ENCODE assay signal across 1 cellular context in the genomic region with DNA sequence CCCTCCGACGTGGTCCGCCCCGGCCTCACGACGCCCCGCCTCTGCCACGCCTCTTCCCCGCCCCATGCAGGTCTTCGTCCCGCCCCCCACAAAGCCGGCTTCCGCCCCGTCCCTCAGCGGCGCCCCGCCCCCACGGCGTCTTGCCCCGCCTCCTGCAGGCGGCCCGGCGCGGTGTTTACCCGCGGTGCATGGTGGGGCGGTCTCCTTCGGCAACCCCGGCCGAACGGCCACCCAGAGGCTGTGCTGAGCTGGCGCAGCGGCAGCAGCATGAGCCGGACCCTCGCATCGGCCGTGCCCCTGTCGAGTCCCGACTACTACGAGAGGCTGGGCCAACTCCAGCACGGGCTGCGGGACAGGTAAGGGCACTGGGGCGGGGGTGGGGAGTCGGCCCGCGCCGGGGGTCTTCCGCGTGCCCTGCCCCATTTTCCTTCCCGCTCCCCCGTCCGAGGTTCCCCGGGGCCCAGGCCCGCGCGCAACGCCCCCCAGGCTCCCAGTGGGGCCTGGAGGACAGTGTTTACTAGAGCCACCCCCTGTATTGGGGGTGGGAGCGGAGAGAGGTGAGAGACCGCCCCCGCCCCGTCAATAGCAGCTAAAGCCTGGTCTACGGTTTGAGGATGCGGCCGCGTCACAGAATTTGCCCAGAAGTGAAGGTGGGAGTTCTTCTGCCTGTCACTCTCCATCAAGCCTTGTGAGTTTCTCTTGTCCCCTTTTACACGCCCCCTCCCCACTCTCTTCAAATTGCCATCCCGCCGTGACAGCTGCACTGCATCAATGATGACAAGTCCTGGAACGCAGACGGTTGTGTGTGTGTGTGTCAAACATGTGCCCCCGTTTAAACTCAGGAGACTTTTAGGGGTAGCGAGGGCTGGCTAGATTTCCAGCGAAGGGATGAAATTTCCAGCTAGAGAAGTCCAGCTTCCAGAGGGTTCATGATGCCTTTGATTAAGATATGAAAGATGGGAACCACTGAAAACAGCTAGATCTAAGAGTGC.
A peak's percentile ranks its signal among the peaks of the same experiment; 100 is the strongest.
TF ChIP-seq lines count a peak whose summit lies in the region.

A gene with protein sequence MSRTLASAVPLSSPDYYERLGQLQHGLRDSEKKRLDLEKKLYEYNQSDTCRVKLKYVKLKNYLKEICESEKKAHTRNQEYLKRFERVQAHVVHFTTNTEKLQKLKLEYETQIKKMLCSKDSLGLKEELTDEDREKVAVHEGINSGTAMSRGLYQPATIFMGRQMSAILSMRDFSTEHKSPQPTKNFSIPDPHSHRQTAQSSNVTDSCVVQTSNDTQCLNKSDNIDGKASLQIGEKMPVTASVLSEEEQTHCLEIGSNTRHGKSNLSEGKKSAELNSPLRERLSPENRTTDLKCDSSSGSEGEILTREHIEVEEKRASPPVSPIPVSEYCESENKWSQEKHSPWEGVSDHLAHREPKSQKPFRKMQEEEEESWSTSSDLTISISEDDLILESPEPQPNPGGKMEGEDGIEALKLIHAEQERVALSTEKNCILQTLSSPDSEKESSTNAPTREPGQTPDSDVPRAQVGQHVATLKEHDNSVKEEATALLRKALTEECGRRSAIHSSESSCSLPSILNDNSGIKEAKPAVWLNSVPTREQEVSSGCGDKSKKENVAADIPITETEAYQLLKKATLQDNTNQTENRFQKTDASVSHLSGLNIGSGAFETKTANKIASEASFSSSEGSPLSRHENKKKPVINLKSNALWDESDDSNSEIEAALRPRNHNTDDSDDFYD (plus strand): TSS at position 234 of the 992 bp plus-strand sequence. CDS start 34 bp downstream, at position 268.

TF ChIP-seq in HepG2, 621 proteins besides CTCF, POLR2A, EP300 and RAD21 (continued from another document and continues in another):
- TF ChIP-seq, protein P1, sequence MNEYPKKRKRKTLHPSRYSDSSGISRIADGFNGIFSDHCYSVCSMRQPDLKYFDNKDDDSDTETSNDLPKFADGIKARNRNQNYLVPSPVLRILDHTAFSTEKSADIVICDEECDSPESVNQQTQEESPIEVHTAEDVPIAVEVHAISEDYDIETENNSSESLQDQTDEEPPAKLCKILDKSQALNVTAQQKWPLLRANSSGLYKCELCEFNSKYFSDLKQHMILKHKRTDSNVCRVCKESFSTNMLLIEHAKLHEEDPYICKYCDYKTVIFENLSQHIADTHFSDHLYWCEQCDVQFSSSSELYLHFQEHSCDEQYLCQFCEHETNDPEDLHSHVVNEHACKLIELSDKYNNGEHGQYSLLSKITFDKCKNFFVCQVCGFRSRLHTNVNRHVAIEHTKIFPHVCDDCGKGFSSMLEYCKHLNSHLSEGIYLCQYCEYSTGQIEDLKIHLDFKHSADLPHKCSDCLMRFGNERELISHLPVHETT (CRISPR knock-in tag; conservative IDR thresholded peaks at IDR 0.05), result 0 out of 2 replicates have a peak, but pooled peaks have one; percentile 69
- TF ChIP-seq HOXA3 (CRISPR knock-in tag; IDR thresholded peaks at IDR 0.05), result peak; percentile 87
- peak; percentile 90; the same call in 1 of the 2 replicates for TF ChIP-seq NFKB2 (CRISPR knock-in tag; IDR thresholded peaks at IDR 0.05; ENCODE audit: borderline replicate concordance)
- no peak for TF ChIP-seq IKZF1 (IDR thresholded peaks at IDR 0.05)
- TF ChIP-seq ZNF713 (CRISPR knock-in tag; IDR thresholded peaks at IDR 0.05), result no peak
- TF ChIP-seq SNAPC5 (CRISPR knock-in tag; IDR thresholded peaks at IDR 0.05; ENCODE audit: borderline replicate concordance), result peak; percentile 85; the same call in 1 of the 2 replicates
- TF ChIP-seq ZNF777 (CRISPR knock-in tag; IDR thresholded peaks at IDR 0.05), result peak; percentile 50
- TF ChIP-seq ARNTL (CRISPR knock-in tag; IDR thresholded peaks at IDR 0.05), result no peak; the same call in none of the 2 replicates
- TF ChIP-seq ZNF710 (CRISPR knock-in tag; IDR thresholded peaks at IDR 0.05; ENCODE audit: borderline replicate concordance), result peak; percentile 86; the same call in 1 of the 2 replicates
- peak; percentile 81; the same call in 1 of the 2 replicates for TF ChIP-seq ZFP90 (CRISPR knock-in tag; IDR thresholded peaks at IDR 0.05; ENCODE audit: borderline replicate concordance)
- TF ChIP-seq MTA1 (CRISPR knock-in tag; IDR thresholded peaks at IDR 0.05; ENCODE audit: borderline replicate concordance), result peak; percentile 95
- TF ChIP-seq, protein P2, sequence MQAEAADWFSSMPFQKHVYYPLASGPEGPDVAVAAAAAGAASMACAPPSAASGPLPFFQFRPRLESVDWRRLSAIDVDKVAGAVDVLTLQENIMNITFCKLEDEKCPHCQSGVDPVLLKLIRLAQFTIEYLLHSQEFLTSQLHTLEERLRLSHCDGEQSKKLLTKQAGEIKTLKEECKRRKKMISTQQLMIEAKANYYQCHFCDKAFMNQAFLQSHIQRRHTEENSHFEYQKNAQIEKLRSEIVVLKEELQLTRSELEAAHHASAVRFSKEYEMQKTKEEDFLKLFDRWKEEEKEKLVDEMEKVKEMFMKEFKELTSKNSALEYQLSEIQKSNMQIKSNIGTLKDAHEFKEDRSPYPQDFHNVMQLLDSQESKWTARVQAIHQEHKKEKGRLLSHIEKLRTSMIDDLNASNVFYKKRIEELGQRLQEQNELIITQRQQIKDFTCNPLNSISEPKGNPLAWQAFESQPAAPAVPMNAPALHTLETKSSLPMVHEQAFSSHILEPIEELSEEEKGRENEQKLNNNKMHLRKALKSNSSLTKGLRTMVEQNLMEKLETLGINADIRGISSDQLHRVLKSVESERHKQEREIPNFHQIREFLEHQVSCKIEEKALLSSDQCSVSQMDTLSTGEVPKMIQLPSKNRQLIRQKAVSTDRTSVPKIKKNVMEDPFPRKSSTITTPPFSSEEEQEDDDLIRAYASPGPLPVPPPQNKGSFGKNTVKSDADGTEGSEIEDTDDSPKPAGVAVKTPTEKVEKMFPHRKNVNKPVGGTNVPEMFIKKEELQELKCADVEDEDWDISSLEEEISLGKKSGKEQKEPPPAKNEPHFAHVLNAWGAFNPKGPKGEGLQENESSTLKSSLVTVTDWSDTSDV (CRISPR knock-in tag; IDR thresholded peaks at IDR 0.05), result 0 out of 2 replicates have a peak, but pooled peaks have one; percentile 23
- TF ChIP-seq ZNF407 (CRISPR knock-in tag; IDR thresholded peaks at IDR 0.05; ENCODE audit: not compliant biosample characterization), result peak; percentile 62
- TF ChIP-seq, protein P3, sequence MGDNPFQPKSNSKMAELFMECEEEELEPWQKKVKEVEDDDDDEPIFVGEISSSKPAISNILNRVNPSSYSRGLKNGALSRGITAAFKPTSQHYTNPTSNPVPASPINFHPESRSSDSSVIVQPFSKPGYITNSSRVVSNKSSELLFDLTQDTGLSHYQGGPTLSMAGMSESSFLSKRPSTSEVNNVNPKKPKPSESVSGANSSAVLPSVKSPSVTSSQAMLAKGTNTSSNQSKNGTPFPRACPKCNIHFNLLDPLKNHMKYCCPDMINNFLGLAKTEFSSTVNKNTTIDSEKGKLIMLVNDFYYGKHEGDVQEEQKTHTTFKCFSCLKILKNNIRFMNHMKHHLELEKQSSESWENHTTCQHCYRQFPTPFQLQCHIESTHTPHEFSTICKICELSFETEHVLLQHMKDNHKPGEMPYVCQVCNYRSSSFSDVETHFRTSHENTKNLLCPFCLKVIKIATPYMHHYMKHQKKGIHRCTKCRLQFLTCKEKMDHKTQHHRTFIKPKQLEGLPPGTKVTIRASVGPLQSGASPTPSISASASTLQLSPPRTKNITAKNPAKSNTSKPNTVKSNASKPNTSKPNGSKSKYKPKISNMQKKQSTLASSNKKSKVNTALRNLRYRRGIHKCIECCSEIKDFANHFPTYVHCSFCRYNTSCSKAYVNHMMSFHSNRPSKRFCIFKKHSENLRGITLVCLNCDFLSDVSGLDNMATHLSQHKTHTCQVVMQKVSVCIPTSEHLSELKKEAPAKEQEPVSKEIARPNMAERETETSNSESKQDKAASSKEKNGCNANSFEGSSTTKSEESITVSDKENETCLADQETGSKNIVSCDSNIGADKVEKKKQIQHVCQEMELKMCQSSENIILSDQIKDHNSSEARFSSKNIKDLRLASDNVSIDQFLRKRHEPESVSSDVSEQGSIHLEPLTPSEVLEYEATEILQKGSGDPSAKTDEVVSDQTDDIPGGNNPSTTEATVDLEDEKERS (CRISPR knock-in tag; IDR thresholded peaks at IDR 0.05), result peak; percentile 78; the same call in 1 of the 2 replicates
- TF ChIP-seq KMT2B (CRISPR knock-in tag; IDR thresholded peaks at IDR 0.05), result peak; percentile 95
- peak; percentile 49; the same call in 1 of the 2 replicates for TF ChIP-seq ZFP82 (CRISPR knock-in tag; IDR thresholded peaks at IDR 0.05; ENCODE audit: borderline replicate concordance)
- TF ChIP-seq ZNF773 (CRISPR knock-in tag; IDR thresholded peaks at IDR 0.05; ENCODE audit: borderline replicate concordance), result peak; percentile 39; the same call in 1 of the 2 replicates
- TF ChIP-seq PTBP1 (IDR thresholded peaks at IDR 0.05; ENCODE audit: low read depth, low read length, poor library complexity, severe bottlenecking), result peak; percentile 74
- TF ChIP-seq ZNF281 (CRISPR knock-in tag; IDR thresholded peaks at IDR 0.05; ENCODE audit: borderline replicate concordance), result peak; percentile 73; the same call in 1 of the 2 replicates
- TF ChIP-seq AHR (CRISPR knock-in tag; IDR thresholded peaks at IDR 0.05), result peak; percentile 62
- no peak for TF ChIP-seq NR2F6 (IDR thresholded peaks at IDR 0.05)
- peak; percentile 7 for TF ChIP-seq NR2F6 (CRISPR knock-in tag; IDR thresholded peaks at IDR 0.05)
- peak; percentile 93 for TF ChIP-seq ZBTB7B (CRISPR knock-in tag; IDR thresholded peaks at IDR 0.05)
